In the genomic region with DNA sequence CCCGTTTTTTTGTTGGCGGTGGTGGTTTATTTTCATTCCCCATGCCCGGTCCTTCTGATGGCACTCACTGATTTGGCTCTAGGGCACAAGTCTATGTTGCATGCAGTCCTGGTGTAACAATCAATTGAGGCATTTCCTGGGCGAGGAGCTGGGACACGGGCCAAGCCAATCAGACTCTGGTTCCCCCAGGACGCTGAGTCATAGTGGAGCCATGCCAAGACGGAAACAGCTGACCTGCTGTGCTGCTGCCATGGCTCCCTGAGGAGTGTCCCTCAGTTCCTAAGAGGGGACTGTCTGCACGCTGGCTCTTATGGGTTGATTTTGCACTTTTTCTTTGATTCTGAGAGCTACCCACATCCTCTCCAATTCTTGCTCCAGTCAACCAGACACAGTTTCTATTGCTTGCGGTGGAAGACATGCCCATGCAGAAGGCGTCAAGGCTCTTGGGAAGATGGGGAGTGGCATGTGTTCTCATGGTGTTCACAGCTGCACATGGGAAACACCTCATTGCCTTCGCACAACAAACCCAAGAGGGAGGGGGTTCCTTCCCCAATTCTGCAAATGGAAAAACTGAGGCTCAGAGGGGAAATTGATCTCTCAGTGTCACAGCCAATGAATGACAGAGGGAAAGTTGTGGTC, we compare ENCODE assay signal across 9 cellular contexts. TPM values are rescaled to one million over a fixed set of nuclear protein-coding genes. Genes with fewer than 3 reads are reported as not detected.
A peak's percentile ranks its signal among the peaks of the same experiment; 100 is the strongest.
DNase-seq lines count a peak whose midpoint lies in the region; ATAC-seq and TF ChIP-seq lines count a peak whose summit lies in the region.
"Had no signal": no experiment of that assay in that cellular context is flagged by ENCODE, and none has a peak within 500 bp of the region (broad histone marks: within the 10 kb centered on the region; RNA-seq: fewer than 3 reads in every experiment).

No MANE protein-coding gene starts in this region.

- no peak for TF ChIP-seq CTCF in Calu3 (IDR thresholded peaks at IDR 0.05; ENCODE audit: unreplicated experiment)
- TF ChIP-seq CTCF in lower leg skin (IDR thresholded peaks at IDR 0.05) = no peak

- intact Hi-C loops in Calu3 (cut with micrococcal nuclease; ENCODE audit: unreplicated experiment) (loop anchor here (2.0 kb wide), 1 partner anchor 28 kb away; a partner anchor contains a TSS), lower leg skin (cut with DNase I; ENCODE audit: low total_unique reads) (no loop called here)
- intact Hi-C loops in activated CD4-positive, alpha-beta T cell treated with anti-CD3 and anti-CD28 coated beads for 36 hours (cut with DNase I, micrococcal nuclease) = no loop called here

- DNase-seq in Calu3 (peak; percentile 99), NCI-H2081 (lab: John Stamatoyannopoulos, UW) (peak; percentile 93 to 98), brain pericyte (ENCODE audit: low read depth, low spot score) (peak; percentile 75), lower leg skin (ENCODE audit: low spot score in 2 of 2) (peak; percentile 76 to 93), HuH-7 (ENCODE audit: low spot score) (no peak)
- no peak for DNase-seq in activated effector memory CD4-positive, alpha-beta T cell treated with anti-CD3 and anti-CD28 coated beads, Interleukin-2, amount 50 U/mL, for 16 hours
- no peak for DNase-seq in activated CD4-positive, alpha-beta T cell treated with anti-CD3 and anti-CD28 coated beads for 36 hours

- BruUV-seq in Calu3 (replicated peaks; lab: Mats Ljungman, UMichigan) = no TSS peak

- CTCF ChIA-PET in Calu3 (lab: Charles Lee) = interaction anchor here (0.5 to 1.9 kb wide), 8 partner anchors 9 to 1316 kb away, joined by 3 to 5 read pairs (median 3); a partner anchor contains a TSS
- CTCF ChIA-PET in activated CD4-positive, alpha-beta T cell treated with anti-CD3 and anti-CD28 coated beads for 36 hours (lab: Charles Lee) = interaction anchor here (0.9 to 2.6 kb wide), 2 partner anchors 10 to 31 kb away, joined by 4 to 12 read pairs; no protein-coding TSS in a partner anchor

- no peaks in the 10 kb centered on the region for H3K27me3 Mint-ChIP-seq in Calu3 (ENCODE audit: unreplicated experiment)
- peaks cover 31% of the 10 kb centered on the region for H3K27me3 Mint-ChIP-seq in activated CD4-positive, alpha-beta T cell treated with anti-CD3 and anti-CD28 coated beads for 36 hours

- H3K4me3 ChIP-seq in lower leg skin (ENCODE audit: low read depth, poor library complexity, severe bottlenecking) = no peak overlapping the region

- POLR2A ChIA-PET in activated CD4-positive, alpha-beta T cell treated with anti-CD3 and anti-CD28 coated beads for 36 hours (lab: Charles Lee) = no interaction called here

- ATAC-seq in activated CD4-positive, alpha-beta T cell treated with anti-CD3 and anti-CD28 coated beads for 36 hours = no peak
- no peak for ATAC-seq in HG03280 (IDR thresholded peaks at IDR 0.05; ENCODE audit: unreplicated experiment)

- peak overlapping the region; percentile 9 for H3K4me3 Mint-ChIP-seq in Calu3 (ENCODE audit: low read depth, unreplicated experiment)
- H3K4me3 Mint-ChIP-seq in activated CD4-positive, alpha-beta T cell treated with anti-CD3 and anti-CD28 coated beads for 36 hours = no peak overlapping the region
- H3K4me3 Mint-ChIP-seq: activated naive CD4-positive, alpha-beta T cell treated with anti-CD3 and anti-CD28 coated beads, Interleukin-2, amount 50 U/mL, for 24 hours had no signal

- peaks cover 47% of the 10 kb centered on the region for H3K4me1 Mint-ChIP-seq in Calu3 (ENCODE audit: low read depth, unreplicated experiment)
- H3K4me1 Mint-ChIP-seq in activated CD4-positive, alpha-beta T cell treated with anti-CD3 and anti-CD28 coated beads for 36 hours = peaks cover 2% of the 10 kb centered on the region

- 37 to 38% methylated on average over 11 of the region's 11 CpGs for WGBS in lower leg skin, 2 donors

- peaks cover 12% of the 10 kb centered on the region for H3K9me3 Mint-ChIP-seq in Calu3 (ENCODE audit: low read depth, unreplicated experiment)
- no peaks in the 10 kb centered on the region for H3K9me3 Mint-ChIP-seq in activated CD4-positive, alpha-beta T cell treated with anti-CD3 and anti-CD28 coated beads for 36 hours (ENCODE audit: low read depth)
- H3K9me3 Mint-ChIP-seq: activated naive CD4-positive, alpha-beta T cell treated with anti-CD3 and anti-CD28 coated beads, Interleukin-2, amount 50 U/mL, for 24 hours had no signal

- peaks cover 21% of the 10 kb centered on the region for H3K36me3 Mint-ChIP-seq in Calu3 (ENCODE audit: insufficient read depth, unreplicated experiment)
- no peaks in the 10 kb centered on the region for H3K36me3 Mint-ChIP-seq in activated CD4-positive, alpha-beta T cell treated with anti-CD3 and anti-CD28 coated beads for 36 hours (ENCODE audit: low read depth)
- H3K36me3 Mint-ChIP-seq: activated naive CD4-positive, alpha-beta T cell treated with anti-CD3 and anti-CD28 coated beads, Interleukin-2, amount 50 U/mL, for 24 hours had no signal

- no peak for TF ChIP-seq POLR2A in lower leg skin (IDR thresholded peaks at IDR 0.05)

- H3K27ac Mint-ChIP-seq in Calu3 (ENCODE audit: unreplicated experiment) = peak overlapping the region; percentile 92
- H3K27ac Mint-ChIP-seq in activated CD4-positive, alpha-beta T cell treated with anti-CD3 and anti-CD28 coated beads for 36 hours = no peak overlapping the region
- H3K27ac Mint-ChIP-seq: activated naive CD4-positive, alpha-beta T cell treated with anti-CD3 and anti-CD28 coated beads, Interleukin-2, amount 50 U/mL, for 24 hours had no signal

RNA-seq across cellular contexts. Expression of a gene that starts 28.4 kb away (rescaled TPM):
- total RNA-seq in Calu3 (2022) = 4.4 and 11.2 TPM in 2 replicates
- 1 to 10 TPM; 2.3 to 8.1 (median 6.0) TPM for total RNA-seq in lower leg skin
- under 1 TPM; 0.05 to 0.18 TPM for total RNA-seq in activated CD4-positive, alpha-beta T cell treated with anti-CD3 and anti-CD28 coated beads for 36 hours

Comparison
In these comparisons a context has a peak if more than half of its experiments do, and no peak if none do; other contexts are left out.
1. DNase-seq: peak in Calu3 (single experiment), NCI-H2081 (2 of 2), brain pericyte (single experiment) and lower leg skin (2 of 2); none in activated effector memory CD4-positive, alpha-beta T cell treated with anti-CD3 and anti-CD28 coated beads, Interleukin-2, amount 50 U/mL, for 16 hours (single experiment), activated CD4-positive, alpha-beta T cell treated with anti-CD3 and anti-CD28 coated beads for 36 hours (single experiment) and HuH-7 (single experiment).